Comparison of ENCODE assay signal across 8 cellular contexts in the genomic region with DNA sequence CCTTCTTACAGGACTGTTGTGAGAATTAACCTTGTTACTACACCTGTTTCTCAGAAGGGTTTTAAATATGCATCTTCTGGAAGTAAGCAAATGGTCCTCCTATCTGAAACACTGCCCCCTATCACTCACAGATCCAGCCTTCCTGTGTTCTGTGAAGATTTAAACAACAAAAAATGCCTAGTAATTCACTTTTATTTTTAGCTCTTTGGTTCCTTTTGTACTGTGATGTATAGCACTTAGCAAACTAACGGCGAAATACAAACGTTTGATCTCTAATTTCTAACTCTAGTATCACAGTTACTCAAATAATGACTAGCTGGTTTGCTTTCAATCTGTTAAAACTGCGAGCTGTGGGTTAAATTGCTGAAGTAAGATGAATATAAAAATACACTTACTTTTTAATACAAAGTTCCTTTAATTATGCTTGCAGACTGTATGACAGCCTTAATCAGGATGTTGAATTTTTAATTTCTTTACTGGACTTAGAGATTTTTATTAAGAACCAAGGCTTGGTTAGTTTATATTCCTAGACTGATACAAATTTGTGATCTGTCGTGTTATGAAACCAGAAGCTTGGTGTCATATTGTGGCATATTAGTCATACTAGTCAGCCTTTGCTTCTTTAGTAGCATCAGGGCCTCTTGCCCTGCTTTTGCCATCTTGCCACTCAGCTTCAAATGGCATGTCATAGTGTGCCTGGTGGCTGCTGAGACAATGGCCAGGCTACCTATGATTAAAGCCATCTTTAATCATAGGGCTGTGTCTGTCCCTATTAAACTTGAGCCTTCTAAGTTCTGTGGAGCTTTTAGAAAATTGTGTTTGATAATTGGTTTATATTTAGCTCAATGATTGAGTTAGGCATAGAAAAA. TPM values are rescaled to one million over a fixed set of nuclear protein-coding genes. Genes with fewer than 3 reads are reported as not detected.
A peak's percentile ranks its signal among the peaks of the same experiment; 100 is the strongest.
DNase-seq lines count a peak whose midpoint lies in the region; ATAC-seq, FAIRE-seq and TF ChIP-seq lines count a peak whose summit lies in the region.

No MANE protein-coding gene starts in this region.

- H3K27me3 Mint-ChIP-seq in natural killer cell treated with Interleukin-12 subunit alpha and Interleukin-12 subunit beta and Interleukin-15 and Interleukin-18, amount 100 ng/mL, for 72 hours: no peaks in the 10 kb centered on the region

- H3K4me2 ChIP-seq in GM12878 (ENCODE audit: control insufficient read depth, insufficient read depth): peak overlapping the region; percentile 71

- 1% methylated on average over 5 of the region's 5 CpGs for WGBS in GM12878 (ENCODE audit: insufficient coverage, insufficient replicate concordance, low lambda C conversion rate, missing lambda C conversion rate)

- peaks cover 0 to 3% of the 10 kb centered on the region in 2 experiments; a peak in 2 of 4 replicates for H3K36me3 ChIP-seq in GM12878 (ENCODE audit: control insufficient read depth in 2 of 2, insufficient read depth in 2 of 2, low read length in 1 of 2)

- RAD21 ChIA-PET in GM12878 (lab: Charles Lee; ENCODE audit: unreplicated experiment): interaction anchor here (0.6 to 2.1 kb wide), 11 partner anchors 9 to 572 kb away, joined by 3 to 13 read pairs (median 3); partner anchors contain the start of genes EIF3J and TRIM69

- no peaks in the 10 kb centered on the region for H4K20me1 ChIP-seq in GM12878 (ENCODE audit: control insufficient read depth, insufficient read depth)

- no TSS peak for BruUV-seq in GM12878 (replicated peaks; lab: Mats Ljungman, UMichigan)

- H3K9me3 ChIP-seq in GM12878 (replicated peaks; ENCODE audit: control insufficient read depth, insufficient read depth, low read length): no peaks in the 10 kb centered on the region

- CTCF ChIA-PET in GM12878 (lab: Yijun Ruan, JAX): interaction anchor here (0.6 to 2.8 kb wide), 29 partner anchors 9 to 698 kb away, joined by 3 to 26 read pairs (median 3); partner anchors contain the start of genes CTDSPL2, EIF3J and TRIM69

- H3K79me2 ChIP-seq in GM12878 (ENCODE audit: control insufficient read depth, insufficient read depth, low read length): peaks cover 74% of the 10 kb centered on the region

- H3K9me3 Mint-ChIP-seq in natural killer cell treated with Interleukin-12 subunit alpha and Interleukin-12 subunit beta and Interleukin-15 and Interleukin-18, amount 100 ng/mL, for 72 hours: no peaks in the 10 kb centered on the region

- FAIRE-seq in G401.6 (lab: Jason Lieb, UNC) (peak; percentile 15), GM12878 (lab: Jason Lieb, UNC) (peak; percentile 59)

- peak overlapping the region; percentile 84 for H3K4me3 Mint-ChIP-seq in natural killer cell treated with Interleukin-12 subunit alpha and Interleukin-12 subunit beta and Interleukin-15 and Interleukin-18, amount 100 ng/mL, for 72 hours

- peak overlapping the region; percentile 85 to 94 for H3K27ac Mint-ChIP-seq in natural killer cell treated with Interleukin-12 subunit alpha and Interleukin-12 subunit beta and Interleukin-15 and Interleukin-18, amount 100 ng/mL, for 72 hours

- intact Hi-C loops in GM12878 (cut with micrococcal nuclease; ENCODE audit: unreplicated experiment): no loop called here

- peak overlapping the region; percentile 70 for H3K27ac ChIP-seq in GM12878 (ENCODE audit: control insufficient read depth, insufficient read depth)

- peaks cover 17% of the 10 kb centered on the region for H3K36me3 Mint-ChIP-seq in natural killer cell treated with Interleukin-12 subunit alpha and Interleukin-12 subunit beta and Interleukin-15 and Interleukin-18, amount 100 ng/mL, for 72 hours

- peaks cover 7% of the 10 kb centered on the region for H3K4me1 ChIP-seq in GM12878 (ENCODE audit: control insufficient read depth, insufficient read depth, low read length)

- DNase-seq in NCI-H2227 (lab: John Stamatoyannopoulos, UW; ENCODE audit: unreplicated experiment): peak; percentile 45
- DNase-seq in GM12878 (ENCODE audit: low read depth, low spot score): peak; percentile 41
- DNase-seq in natural killer cell treated with Interleukin-12 subunit alpha and Interleukin-12 subunit beta and Interleukin-15 and Interleukin-18, amount 100 ng/mL, for 72 hours (ENCODE audit: low spot score): no peak
- DNase-seq in D341Med (ENCODE audit: low spot score): no peak
- no peak for DNase-seq in cerebellum (ENCODE audit: low spot score)
- no peak for DNase-seq in NCI-H2107 (lab: John Stamatoyannopoulos, UW)

- POLR2A ChIA-PET in GM12878 (lab: Charles Lee): interaction anchor here (0.6 to 2.5 kb wide), 6 partner anchors 9 to 190 kb away, joined by 3 to 24 read pairs (median 4); partner anchors contain the start of genes EIF3J, SPG11 and TRIM69

- H3K4me1 Mint-ChIP-seq in natural killer cell treated with Interleukin-12 subunit alpha and Interleukin-12 subunit beta and Interleukin-15 and Interleukin-18, amount 100 ng/mL, for 72 hours (ENCODE audit: low read depth in 2 of 2): peaks cover 32 to 46% of the 10 kb centered on the region in 2 donors

- ATAC-seq in GM21515 (IDR thresholded peaks at IDR 0.05; ENCODE audit: unreplicated experiment): peak; percentile 42
- ATAC-seq in GM12878: peak; percentile 89
- ATAC-seq in natural killer cell treated with Interleukin-12 subunit alpha and Interleukin-12 subunit beta and Interleukin-15 and Interleukin-18, amount 100 ng/mL, for 72 hours: peak; percentile 96 to 97

- H3K9ac ChIP-seq in GM12878 (ENCODE audit: control insufficient read depth, insufficient read depth, low read length): 0 out of 2 replicates have a peak overlapping the region, but pooled peaks have one; percentile 7

- TF ChIP-seq EP300 in GM12878 (IDR thresholded peaks at IDR 0.05; ENCODE audit: borderline replicate concordance in 1 of 2, control insufficient read depth in 1 of 2, low read depth in 2 of 2, low read length in 2 of 2): no peak

- no peak overlapping the region for H2AFZ ChIP-seq in GM12878 (ENCODE audit: control insufficient read depth, low read depth, low read length)

- in situ Hi-C loops in GM12878 (cut with MboI): no loop called here

- H3K27me3 ChIP-seq in GM12878 (replicated peaks in 1 of 2; ENCODE audit: control insufficient read depth in 2 of 2, insufficient read depth in 2 of 2, low read length in 1 of 2): no peaks in the 10 kb centered on the region

- H3K4me3 ChIP-seq in GM12878: peak overlapping the region; percentile 23; the same call in 1 of the 2 replicates

- no peak for TF ChIP-seq RAD21 in GM12878 (IDR thresholded peaks at IDR 0.05; ENCODE audit: insufficient read depth, low read depth, low read length)

- TF ChIP-seq POLR2A in GM12878 (IDR thresholded peaks at IDR 0.05; ENCODE audit: low read depth, low read length): no peak

- SMC1A ChIA-PET in GM12878 (lab: Charles Lee; ENCODE audit: uncharacterized antibody, unreplicated experiment): interaction anchor here (0.6 to 1.9 kb wide), 12 partner anchors 9 to 529 kb away, joined by 3 to 13 read pairs (median 3); partner anchors contain the start of genes EIF3J and TRIM69

- TF ChIP-seq CTCF in GM12878 (IDR thresholded peaks at IDR 0.05 in 2 of 3, conservative IDR thresholded peaks at IDR 0.05 in 1 of 3; ENCODE audit: control insufficient read depth in 2 of 3, extremely low read depth in 1 of 3, insufficient read depth in 1 of 3, low read depth in 3 of 3, low read length in 3 of 3): peak; percentile 37 to 47 (median 42); a peak in 5 of 6 replicates

TF ChIP-seq in GM12878, 131 proteins besides CTCF, POLR2A, EP300 and RAD21 (continues in another document):
- TF ChIP-seq POLR2AphosphoS2 (IDR thresholded peaks at IDR 0.05; ENCODE audit: low read depth, low read length) (no peak), TAF1 (IDR thresholded peaks at IDR 0.05; ENCODE audit: borderline replicate concordance, low read depth, low read length) (no peak), CEBPB (IDR thresholded peaks at IDR 0.05; ENCODE audit: borderline replicate concordance in 1 of 2, low read depth in 2 of 2, low read length in 2 of 2) (no peak), CHD4 (IDR thresholded peaks at IDR 0.05) (no peak)
- TF ChIP-seq, protein P1, sequence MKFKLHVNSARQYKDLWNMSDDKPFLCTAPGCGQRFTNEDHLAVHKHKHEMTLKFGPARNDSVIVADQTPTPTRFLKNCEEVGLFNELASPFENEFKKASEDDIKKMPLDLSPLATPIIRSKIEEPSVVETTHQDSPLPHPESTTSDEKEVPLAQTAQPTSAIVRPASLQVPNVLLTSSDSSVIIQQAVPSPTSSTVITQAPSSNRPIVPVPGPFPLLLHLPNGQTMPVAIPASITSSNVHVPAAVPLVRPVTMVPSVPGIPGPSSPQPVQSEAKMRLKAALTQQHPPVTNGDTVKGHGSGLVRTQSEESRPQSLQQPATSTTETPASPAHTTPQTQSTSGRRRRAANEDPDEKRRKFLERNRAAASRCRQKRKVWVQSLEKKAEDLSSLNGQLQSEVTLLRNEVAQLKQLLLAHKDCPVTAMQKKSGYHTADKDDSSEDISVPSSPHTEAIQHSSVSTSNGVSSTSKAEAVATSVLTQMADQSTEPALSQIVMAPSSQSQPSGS (IDR thresholded peaks at IDR 0.05; ENCODE audit: low read length): peak; percentile 43; the same call in 1 of the 2 replicates

RNA-seq across cellular contexts. Expression of gene EIF3J, which starts 9.2 kb away (rescaled TPM):
- 78.4 and 80.3 TPM in 2 replicates for total RNA-seq in GM12878 (2013; cell fraction: nucleolus; rRNA removed)
- total RNA-seq in GM12878 (2014; rRNA removed): 45.4 and 47.6 TPM in 2 replicates
- total RNA-seq in GM12878 (2014; rRNA removed; fragmentation: Illumina TruSeq; extraction: Trizol): 87.9 and 95.5 TPM in 2 replicates
- total RNA-seq in GM12878 (2021): 96.2 and 101 TPM in 2 replicates
- polyA plus RNA-seq in GM12878 (2011; ENCODE audit: low read depth): 25.9 TPM
- polyA plus RNA-seq in GM12878 (2011; rRNA removed): 91.0 and 119 TPM in 2 replicates
- 33.0 and 43.7 TPM in 2 replicates for polyA plus RNA-seq in GM12878 (2011; cell fraction: cytosol; rRNA removed)
- 26.8 and 35.9 TPM in 2 replicates for polyA plus RNA-seq in GM12878 (2011; cell fraction: nucleus; rRNA removed)
- polyA plus RNA-seq in GM12878 (2012): 48.4 and 60.8 TPM in 2 replicates
- polyA plus RNA-seq in GM12878 (2014; fragmentation: Illumina TruSeq; extraction: Trizol): 126 and 162 TPM in 2 replicates
- 10 to 100 TPM; 34.7 to 36.3 TPM for polyA plus RNA-seq in GM12878 (2014; fragmentation: Nextera tagmentation; extraction: Ambion mirVana)
- polyA plus RNA-seq in GM12878 (2014; rRNA removed): 56.2 and 75.7 TPM in 2 replicates
- polyA plus RNA-seq in GM12878 (2016; fragmentation: Nextera tagmentation; extraction: Ambion mirVana): 10 to 100 TPM; 48.6 to 52.5 TPM
- 62.9 and 70.1 TPM in 2 replicates for polyA minus RNA-seq in GM12878 (2011; rRNA and poly(A)+ RNA removed)
- 17.2 and 17.3 TPM in 2 replicates for polyA minus RNA-seq in GM12878 (2011; cell fraction: cytosol; rRNA and poly(A)+ RNA removed)
- 11.6 and 20.5 TPM in 2 replicates for polyA minus RNA-seq in GM12878 (2011; cell fraction: nucleus; rRNA and poly(A)+ RNA removed)
- total RNA-seq in natural killer cell treated with Interleukin-12 subunit alpha and Interleukin-12 subunit beta and Interleukin-15 and Interleukin-18, amount 100 ng/mL, for 72 hours: 100 to 1,000 TPM in 1 of 2 donors, 10 to 100 TPM in 1; 89.1 to 121 TPM
- total RNA-seq in cerebellum: 50.4 TPM

Comparison
In these comparisons a context has a peak if more than half of its experiments do, and no peak if none do; other contexts are left out.
1. ATAC-seq: peak in every context shown above with its lines; median percentile 96 in natural killer cell treated with Interleukin-12 subunit alpha and Interleukin-12 subunit beta and Interleukin-15 and Interleukin-18, amount 100 ng/mL, for 72 hours; 89 in GM12878; 42 in GM21515.
2. DNase-seq: peak in NCI-H2227 (single experiment) and GM12878 (single experiment); none in natural killer cell treated with Interleukin-12 subunit alpha and Interleukin-12 subunit beta and Interleukin-15 and Interleukin-18, amount 100 ng/mL, for 72 hours (single experiment), D341Med (single experiment), cerebellum (single experiment) and NCI-H2107 (single experiment).